In genomic region chr16:58732545-58733247, GRCh38 we compare ENCODE assay signal across 8 cellular contexts. TPM values are rescaled to one million over a fixed set of nuclear protein-coding genes. Genes with fewer than 3 reads are reported as not detected.
DNase-seq lines count a peak whose midpoint lies in the region; ATAC-seq and TF ChIP-seq lines count a peak whose summit lies in the region.

No MANE protein-coding gene starts in this region.

- H3K36me3 Mint-ChIP-seq in mesothelial cell of epicardium: peaks cover 3% of the 10 kb centered on the region

- no peaks in the 10 kb centered on the region for H3K9me3 ChIP-seq in aorta (ENCODE audit: control insufficient read depth, low read length)

- no peaks in the 10 kb centered on the region for H3K4me1 ChIP-seq in aorta (ENCODE audit: control insufficient read depth in 1 of 2, insufficient read depth in 2 of 2, low read length in 2 of 2)

- DNase-seq in ELF-1 (ENCODE audit: low read depth, low spot score): peak; percentile 6
- DNase-seq in KBM-7: peak; percentile 27
- DNase-seq in brain microvascular endothelial cell: peak; percentile 22
- no peak for DNase-seq in mesothelial cell of epicardium (ENCODE audit: low spot score in 2 of 2, unreplicated experiment in 2 of 2)
- DNase-seq in aorta: no peak
- no peak for DNase-seq in NCI-H2107 (lab: John Stamatoyannopoulos, UW)
- no peak for DNase-seq in midbrain (lab: John Stamatoyannopoulos, UW)

- no peaks in the 10 kb centered on the region for H3K9me3 Mint-ChIP-seq in mesothelial cell of epicardium

- in situ Hi-C loops in KBM-7 (cut with MboI; ENCODE audit: low pct_unique_long_range_greater_than_20kb, low sequenced_read_pairs): no loop called here
- in situ Hi-C loops in brain microvascular endothelial cell (cut with HindIII; ENCODE audit: low pct_ligation_motif_present, low sequenced_read_pairs): no loop called here

- H3K27ac ChIP-seq in brain microvascular endothelial cell (no peak overlapping the region), aorta (ENCODE audit: low read depth in 1 of 2, low read length in 2 of 2) (peak overlapping the region; percentile 9 to 72)

- ATAC-seq in GM21515 (IDR thresholded peaks at IDR 0.05; ENCODE audit: unreplicated experiment) (peak; percentile 29), aorta (ENCODE audit: low FRiP score) (no peak)

- H3K4me3 Mint-ChIP-seq in mesothelial cell of epicardium: peak overlapping the region; percentile 98

- TF ChIP-seq CTCF in brain microvascular endothelial cell (IDR thresholded peaks at IDR 0.05; ENCODE audit: low read depth, low read length, missing control alignments) (no peak), mesothelial cell of epicardium (IDR thresholded peaks at IDR 0.05; ENCODE audit: unreplicated experiment) (no peak)

- H3K27me3 ChIP-seq in brain microvascular endothelial cell (replicated peaks) (no peaks in the 10 kb centered on the region), aorta (ENCODE audit: control insufficient read depth in 1 of 2, insufficient read depth in 2 of 2, low read length in 1 of 2) (no peaks in the 10 kb centered on the region)

- H3K36me3 ChIP-seq in brain microvascular endothelial cell (replicated peaks): no peaks in the 10 kb centered on the region
- no peaks in the 10 kb centered on the region for H3K36me3 ChIP-seq in aorta (ENCODE audit: control insufficient read depth in 1 of 2, insufficient read depth in 2 of 2, low read length in 1 of 2)

- H3K27ac Mint-ChIP-seq in mesothelial cell of epicardium: peak overlapping the region; percentile 56

- H3K4me3 ChIP-seq in brain microvascular endothelial cell (ENCODE audit: low read depth, low read length) (peak overlapping the region; percentile 92), aorta (ENCODE audit: low read length in 2 of 2) (peak overlapping the region in 1 of 2 donors; percentile 6)

- 3 to 9% methylated on average over 9 of the region's 9 CpGs for WGBS in aorta, 2 donors

- intact Hi-C loops in aorta (cut with DNase I): loop anchor here (5.0 to 10.0 kb wide), 4 partner anchors 50 to 340 kb away; partner anchors contain the start of genes SETD6 (in 2 of the 2), SLC38A7 (in 2 of the 2), CNOT1 (in 1 of the 2) and GINS3 (in 1 of the 2)

- H3K4me1 Mint-ChIP-seq in mesothelial cell of epicardium: peaks cover 16% of the 10 kb centered on the region

- no peaks in the 10 kb centered on the region for H3K27me3 Mint-ChIP-seq in mesothelial cell of epicardium (ENCODE audit: low read depth)

RNA-seq across cellular contexts. Expression of gene GOT2, which starts 1.4 kb away (rescaled TPM):
- total RNA-seq in mesothelial cell of epicardium: 71.2 to 75.7 TPM (median 73.7 TPM) in 3 replicates
- total RNA-seq in aorta: 10 to 100 TPM; 31.9 to 32.7 TPM
- 10 to 100 TPM; 20.4 to 25.3 TPM for polyA plus RNA-seq in aorta

RNA-seq across cellular contexts. Expression of gene SLC38A7, which starts 48.1 kb away (rescaled TPM):
- total RNA-seq in mesothelial cell of epicardium (29.0 to 33.0 TPM (median 29.8 TPM) in 3 replicates), aorta (10 to 100 TPM; 11.2 to 22.9 TPM)
- polyA plus RNA-seq in aorta: 1 to 10 TPM; 1.5 to 7.7 TPM

Comparison
In these comparisons a context has a peak if more than half of its experiments do, and no peak if none do; other contexts are left out.
1. DNase-seq: peak in ELF-1 (single experiment), KBM-7 (single experiment) and brain microvascular endothelial cell (single experiment); none in mesothelial cell of epicardium (0 of 2), aorta (0 of 2), NCI-H2107 (single experiment) and midbrain (single experiment).